16 cellular contexts compared by ENCODE assay signal in genomic region chr2:158586491-158586890, GRCh38.
DNase-seq lines count a peak whose midpoint lies in the region; ATAC-seq lines count a peak whose summit lies in the region.
"Had no signal": no experiment of that assay in that cellular context is flagged by ENCODE, and none has a peak within 500 bp of the region (broad histone marks: within the 10 kb centered on the region; RNA-seq: fewer than 3 reads in every experiment).

No MANE protein-coding gene starts in this region.

- H3K4me3 ChIP-seq in SJSA1 (no peak overlapping the region), skeletal muscle satellite cell (ENCODE audit: low read length) (no peak overlapping the region)
- H3K4me3 ChIP-seq: ovary had no signal

- H3K9me3 ChIP-seq in SJSA1 (replicated peaks) (no peaks in the 10 kb centered on the region), skeletal muscle satellite cell (replicated peaks; ENCODE audit: low read length) (no peaks in the 10 kb centered on the region)
- H3K9me3 ChIP-seq: ovary had no signal

- H3K9ac ChIP-seq in skeletal muscle satellite cell (ENCODE audit: low read depth, low read length) = no peak overlapping the region

- H3K36me3 ChIP-seq in SJSA1 (peaks cover 37% of the 10 kb centered on the region), skeletal muscle satellite cell (ENCODE audit: insufficient read depth, low read length) (no peaks in the 10 kb centered on the region)
- H3K36me3 ChIP-seq: ovary had no signal

- H3K27me3 ChIP-seq in SJSA1 (replicated peaks) (no peaks in the 10 kb centered on the region), skeletal muscle satellite cell (ENCODE audit: control insufficient read depth, insufficient read depth, low read length) (no peaks in the 10 kb centered on the region)
- H3K27me3 ChIP-seq: ovary had no signal

- H3K4me1 ChIP-seq in SJSA1 (replicated peaks) = peaks cover 12% of the 10 kb centered on the region
- peaks cover 13% of the 10 kb centered on the region for H3K4me1 ChIP-seq in skeletal muscle satellite cell (ENCODE audit: control insufficient read depth, insufficient read depth, low read length)

- no peak for ATAC-seq in GM18502 (IDR thresholded peaks at IDR 0.05; ENCODE audit: poor library complexity, unreplicated experiment)
- ATAC-seq: activated CD8-positive, alpha-beta T cell treated with anti-CD3 and anti-CD28 coated beads, Interleukin-2, amount 10 ng/mL, durations not matched to agents 7 days and 5 days had no signal

- peak overlapping the region; percentile 57 for H3K4me2 ChIP-seq in skeletal muscle satellite cell (ENCODE audit: low read length)

- DNase-seq in SIG-M5 treated with dmso at 0.1 percent for 504 hours (lab: John Stamatoyannopoulos, UW; ENCODE audit: unreplicated experiment) (peak; percentile 12), SIG-M5 (lab: John Stamatoyannopoulos, UW) (no peak), SJSA1 (ENCODE audit: low read depth in 1 of 2, low spot score in 2 of 2) (peak in 1 of 2 experiments; percentile 41), fibroblast of peridontal ligament (ENCODE audit: extremely low read depth) (peak; percentile 90), NCI-H1930 (lab: John Stamatoyannopoulos, UW) (no peak), superior temporal gyrus (ENCODE audit: extremely low spot score) (no peak)
- DNase-seq: activated CD8-positive, alpha-beta T cell treated with anti-CD3 and anti-CD28 coated beads, Interleukin-2, amount 10 ng/mL, durations not matched to agents 7 days and 5 days; activated gamma-delta T cell treated with Interleukin-2 at 50 U/mL for 16 hours; central memory CD4-positive, alpha-beta T cell; DMS 273 treated with DMSO at 0.1 percent for 48 hours; H9; NCI-H1105; NCI-H526; ovary had no signal

- 0 out of 2 replicates have a peak overlapping the region, but pooled peaks have one; percentile 17 for H3K27ac ChIP-seq in SJSA1
- H3K27ac ChIP-seq: ovary had no signal

Comparison
In these comparisons a context has a peak if more than half of its experiments do, and no peak if none do; other contexts are left out.
1. DNase-seq: peak in SIG-M5 treated with dmso at 0.1 percent for 504 hours (single experiment) and fibroblast of peridontal ligament (single experiment); none in SIG-M5 (single experiment), NCI-H1930 (0 of 2) and superior temporal gyrus (single experiment).